ENCODE assay signal across 13 cellular contexts in the genomic region with DNA sequence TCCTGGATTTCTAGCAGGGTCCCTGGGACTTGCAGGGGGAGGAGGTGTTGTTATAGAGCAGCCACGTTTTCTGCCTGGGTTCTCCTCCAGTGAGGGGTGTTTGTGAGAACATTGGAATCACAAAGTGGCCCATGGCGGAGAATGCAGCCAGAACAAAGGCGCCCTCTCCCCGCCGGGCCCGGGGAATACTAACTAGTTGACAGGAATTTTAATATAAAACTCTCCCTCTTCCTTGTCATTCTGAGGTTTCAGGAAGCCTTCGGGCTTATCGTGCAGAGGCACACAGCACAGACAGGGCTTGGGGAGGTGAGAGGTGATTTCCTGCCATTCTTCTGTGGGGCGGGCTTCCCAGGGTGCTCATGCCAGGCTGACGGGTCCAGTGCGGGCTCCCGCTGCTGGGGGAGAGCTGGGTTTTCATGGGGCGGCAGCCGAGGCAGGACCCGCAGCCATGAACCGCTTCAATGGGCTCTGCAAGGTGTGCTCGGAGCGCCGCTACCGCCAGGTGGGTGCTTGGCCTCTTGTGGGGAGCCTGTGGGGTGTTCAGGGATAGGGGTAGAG. TPM values are rescaled to one million over a fixed set of nuclear protein-coding genes. Genes with fewer than 3 reads are reported as not detected.
DNase-seq lines count a peak whose midpoint lies in the region; ATAC-seq and TF ChIP-seq lines count a peak whose summit lies in the region.
"Had no signal": no experiment of that assay in that cellular context is flagged by ENCODE, and none has a peak within 500 bp of the region (broad histone marks: within the 10 kb centered on the region; RNA-seq: fewer than 3 reads in every experiment).

No MANE protein-coding gene starts in this region.

- TF ChIP-seq CTCF in chondrocyte (IDR thresholded peaks at IDR 0.05) = no peak
- no peak for TF ChIP-seq CTCF in parathyroid adenoma (IDR thresholded peaks at IDR 0.05)

- H3K4me3 ChIP-seq in iPS DF 6.9 (ENCODE audit: low read length) = no peak overlapping the region
- no peak overlapping the region for H3K4me3 ChIP-seq in parathyroid adenoma (ENCODE audit: low read depth, low read length)

- H3K79me2 ChIP-seq in parathyroid adenoma = no peaks in the 10 kb centered on the region

- no peak overlapping the region for H2AFZ ChIP-seq in parathyroid adenoma

- peaks cover 11% of the 10 kb centered on the region for H3K4me1 ChIP-seq in iPS DF 6.9 (ENCODE audit: control insufficient read depth, insufficient read depth, low read length)
- no peaks in the 10 kb centered on the region for H3K4me1 ChIP-seq in parathyroid adenoma

- H3K27me3 ChIP-seq in iPS DF 6.9 (ENCODE audit: control insufficient read depth, insufficient read depth, low read length) = no peaks in the 10 kb centered on the region
- H3K27me3 ChIP-seq in parathyroid adenoma (ENCODE audit: control insufficient read depth, insufficient read depth, low read length) = no peaks in the 10 kb centered on the region
- H3K27me3 ChIP-seq: brain microvascular endothelial cell had no signal

- no peak overlapping the region for H3K4me2 ChIP-seq in parathyroid adenoma (ENCODE audit: low read length)

- ATAC-seq in activated naive CD4-positive, alpha-beta T cell treated with anti-CD3 and anti-CD28 coated beads, Interleukin-2, amount 50 U/mL, for 72 hours = no peak
- ATAC-seq: activated CD4-positive, alpha-beta T cell treated with anti-CD3 and anti-CD28 coated beads for 36 hours; naive thymus-derived CD4-positive, alpha-beta T cell had no signal

- H3K4me1 Mint-ChIP-seq in chondrocyte (ENCODE audit: low read depth) = peaks cover 40% of the 10 kb centered on the region

- no peaks in the 10 kb centered on the region for H3K36me3 Mint-ChIP-seq in chondrocyte (ENCODE audit: low read depth)
- H3K36me3 Mint-ChIP-seq in activated naive CD4-positive, alpha-beta T cell treated with anti-CD3 and anti-CD28 coated beads, Interleukin-2, amount 50 U/mL, for 72 hours = no peaks in the 10 kb centered on the region
- H3K36me3 Mint-ChIP-seq: naive thymus-derived CD4-positive, alpha-beta T cell had no signal

- H3K4me3 Mint-ChIP-seq in chondrocyte (ENCODE audit: unreplicated experiment) = no peak overlapping the region
- H3K4me3 Mint-ChIP-seq: activated CD4-positive, alpha-beta T cell treated with anti-CD3 and anti-CD28 coated beads for 36 hours had no signal

- no peak overlapping the region for H3K9ac ChIP-seq in parathyroid adenoma

- in situ Hi-C loops in ACHN (cut with HindIII; ENCODE audit: low pct_ligation_motif_present, low pct_unique_long_range_greater_than_20kb, low sequenced_read_pairs) = no loop called here

- H3K9me3 Mint-ChIP-seq in chondrocyte (ENCODE audit: low read depth) = no peaks in the 10 kb centered on the region
- H3K9me3 Mint-ChIP-seq in activated naive CD4-positive, alpha-beta T cell treated with anti-CD3 and anti-CD28 coated beads, Interleukin-2, amount 50 U/mL, for 72 hours = no peaks in the 10 kb centered on the region
- H3K9me3 Mint-ChIP-seq: naive thymus-derived CD4-positive, alpha-beta T cell had no signal

- H3K36me3 ChIP-seq in iPS DF 6.9 (ENCODE audit: control insufficient read depth, insufficient read depth, low read length) = no peaks in the 10 kb centered on the region
- no peaks in the 10 kb centered on the region for H3K36me3 ChIP-seq in parathyroid adenoma (ENCODE audit: control insufficient read depth, insufficient read depth, low read length)
- H3K36me3 ChIP-seq: brain microvascular endothelial cell had no signal

- H3K27me3 Mint-ChIP-seq in chondrocyte (ENCODE audit: low read depth) = no peaks in the 10 kb centered on the region
- H3K27me3 Mint-ChIP-seq: activated CD4-positive, alpha-beta T cell treated with anti-CD3 and anti-CD28 coated beads for 36 hours; naive thymus-derived CD4-positive, alpha-beta T cell had no signal

- WGBS in iPS DF 6.9 (ENCODE audit: insufficient coverage, insufficient read length) = no CpG with 5 or more reads among the region's 20 CpGs

- DNase-seq in ELF-1 (ENCODE audit: low read depth, low spot score) (peak; percentile 83), chondrocyte (ENCODE audit: low spot score) (peak; percentile 53), iPS DF 6.9 (ENCODE audit: low read depth, low spot score) (peak; percentile 16), NCI-H2107 treated with DMSO at 0.1 percent for 48 hours (lab: John Stamatoyannopoulos, UW; ENCODE audit: unreplicated experiment) (no peak), ACHN (no peak), T-helper 2 cell (no peak)
- DNase-seq in activated naive CD4-positive, alpha-beta T cell treated with anti-CD3 and anti-CD28 coated beads, Interleukin-2, amount 50 U/mL, for 72 hours (ENCODE audit: low spot score in 2 of 2) = no peak
- DNase-seq: activated CD4-positive, alpha-beta T cell treated with anti-CD3 and anti-CD28 coated beads for 36 hours; brain microvascular endothelial cell; DMS153; naive thymus-derived CD4-positive, alpha-beta T cell had no signal

- H3K27ac Mint-ChIP-seq in chondrocyte (ENCODE audit: unreplicated experiment) = no peak overlapping the region
- H3K27ac Mint-ChIP-seq in activated naive CD4-positive, alpha-beta T cell treated with anti-CD3 and anti-CD28 coated beads, Interleukin-2, amount 50 U/mL, for 72 hours = no peak overlapping the region
- H3K27ac Mint-ChIP-seq: activated CD4-positive, alpha-beta T cell treated with anti-CD3 and anti-CD28 coated beads for 36 hours had no signal

- H3K9me3 ChIP-seq in iPS DF 6.9 (ENCODE audit: control insufficient read depth, insufficient read depth, low read length) (no peaks in the 10 kb centered on the region), parathyroid adenoma (ENCODE audit: control insufficient read depth, low read length) (no peaks in the 10 kb centered on the region)

- no peak overlapping the region for H3K27ac ChIP-seq in iPS DF 6.9 (ENCODE audit: low read length)
- peak overlapping the region; percentile 29 for H3K27ac ChIP-seq in parathyroid adenoma
- H3K27ac ChIP-seq: brain microvascular endothelial cell, epithelial cell of prostate had no signal

RNA-seq across cellular contexts. Expression of gene RGS3, which starts 37.7 kb away (rescaled TPM):
- 33.8 to 58.2 TPM (median 55.2 TPM) in 3 replicates for total RNA-seq in chondrocyte
- 10 to 100 TPM; 25.7 to 56.1 TPM for total RNA-seq in activated naive CD4-positive, alpha-beta T cell treated with anti-CD3 and anti-CD28 coated beads, Interleukin-2, amount 50 U/mL, for 72 hours

Comparison
In these comparisons a context has a peak if more than half of its experiments do, and no peak if none do; other contexts are left out.
1. DNase-seq: peak in ELF-1 (single experiment), chondrocyte (single experiment) and iPS DF 6.9 (single experiment); none in NCI-H2107 treated with DMSO at 0.1 percent for 48 hours (single experiment), activated naive CD4-positive, alpha-beta T cell treated with anti-CD3 and anti-CD28 coated beads, Interleukin-2, amount 50 U/mL, for 72 hours (0 of 2), ACHN (single experiment) and T-helper 2 cell (0 of 5).